In genomic region chr17:1107777-1108559, GRCh38 we compare ENCODE assay signal across 8 cellular contexts.
DNase-seq lines count a peak whose midpoint lies in the region; ATAC-seq and TF ChIP-seq lines count a peak whose summit lies in the region.

No MANE protein-coding gene starts in this region.

- no peak for ATAC-seq in GM18505 (IDR thresholded peaks at IDR 0.05; ENCODE audit: unreplicated experiment)
- no peak for ATAC-seq in GM21825 (IDR thresholded peaks at IDR 0.05; ENCODE audit: unreplicated experiment)

- POLR2A ChIA-PET in A673 (lab: Charles Lee; ENCODE audit: low non-redundant PET) = interaction anchor here (0.7 kb wide), 1 partner anchor 99 kb away, joined by 3 read pairs; no protein-coding TSS in a partner anchor

- intact Hi-C loops in A673 (cut with micrococcal nuclease; ENCODE audit: unreplicated experiment) = no loop called here
- intact Hi-C loops in lower leg skin (cut with DNase I; ENCODE audit: low total_unique reads) = no loop called here

- TF ChIP-seq POLR2A in lower leg skin (IDR thresholded peaks at IDR 0.05) = no peak
- no peak for TF ChIP-seq POLR2A in tibial nerve (IDR thresholded peaks at IDR 0.05)
- no peak for TF ChIP-seq POLR2A in GM18505 (IDR thresholded peaks at IDR 0.05; ENCODE audit: borderline replicate concordance, extremely low read depth, insufficient read depth, insufficient read length)

- H3K27me3 ChIP-seq in A673 (replicated peaks; ENCODE audit: insufficient read depth, low read depth, low read length, poor library complexity) = no peaks in the 10 kb centered on the region
- H3K27me3 ChIP-seq in HUES64 (ENCODE audit: insufficient read depth, low read length) = peaks cover 17% of the 10 kb centered on the region
- H3K27me3 ChIP-seq in tibial nerve = no peaks in the 10 kb centered on the region

- H3K36me3 ChIP-seq in A673 (ENCODE audit: insufficient read depth, low read length, poor library complexity, severe bottlenecking) (no peaks in the 10 kb centered on the region), HUES64 (ENCODE audit: insufficient read depth, low read length) (no peaks in the 10 kb centered on the region), tibial nerve (peaks cover 0 to 14% (median 0%) of the 10 kb centered on the region in 3 donors)

- peak overlapping the region; percentile 58; the same call in 1 of the 2 replicates for H3K9ac ChIP-seq in HUES64 (ENCODE audit: low read depth, low read length)

- 68% methylated on average over 25 of the region's 25 CpGs for WGBS in HUES64
- WGBS in lower leg skin, 2 donors = 24 to 28% methylated on average over 22 to 25 of the region's 25 CpGs
- 39 to 49% methylated on average over 13 to 23 of the region's 25 CpGs for WGBS in tibial nerve, 2 donors

- no peak for TF ChIP-seq CTCF in A673 (conservative IDR thresholded peaks at IDR 0.05; ENCODE audit: low read depth, low read length)
- no peak for TF ChIP-seq CTCF in cardiac fibroblast (IDR thresholded peaks at IDR 0.05; ENCODE audit: low read depth, low read length)
- TF ChIP-seq CTCF in lower leg skin (IDR thresholded peaks at IDR 0.05) = no peak
- no peak for TF ChIP-seq CTCF in tibial nerve (IDR thresholded peaks at IDR 0.05)

- H3K4me1 ChIP-seq in A673 (ENCODE audit: insufficient read depth, low read length, poor library complexity, severe bottlenecking) (peaks cover 22% of the 10 kb centered on the region), HUES64 (ENCODE audit: insufficient read depth, low read length) (peaks cover 26% of the 10 kb centered on the region), tibial nerve (peaks cover 0 to 58% (median 38%) of the 10 kb centered on the region in 4 donors)

- H3K9me3 ChIP-seq in A673 (ENCODE audit: low read depth, low read length, poor library complexity, severe bottlenecking) = no peaks in the 10 kb centered on the region
- H3K9me3 ChIP-seq in HUES64 (ENCODE audit: insufficient read depth, low read depth, low read length) = no peaks in the 10 kb centered on the region
- no peaks in the 10 kb centered on the region for H3K9me3 ChIP-seq in tibial nerve

- CTCF ChIA-PET in A673 (lab: Charles Lee) = interaction anchor here (0.8 kb wide), 1 partner anchor 15 kb away, joined by 3 read pairs; no protein-coding TSS in a partner anchor

- DNase-seq in A673 (ENCODE audit: low spot score) (no peak), cardiac fibroblast (ENCODE audit: low read depth in 2 of 2) (no peak), lower leg skin (ENCODE audit: low spot score in 2 of 2) (no peak), tibial nerve (ENCODE audit: low spot score in 2 of 2) (no peak)
- no peak for DNase-seq in stimulated activated CD4-positive, alpha-beta T cell treated with anti-CD3 and anti-CD28 coated beads, Interleukin-12 subunit alpha, Interleukin-12 subunit beta, amount 100 ng/mL, for 4 hours

- H3K4me3 ChIP-seq in A673 (ENCODE audit: low read depth, low read length, poor library complexity, severe bottlenecking) (peak overlapping the region; percentile 77), HUES64 (ENCODE audit: low read length) (peak overlapping the region; percentile 71), cardiac fibroblast (replicated peaks in 1 of 2; ENCODE audit: low read depth in 2 of 2, low read length in 2 of 2) (peak overlapping the region; percentile 67 to 73), lower leg skin (ENCODE audit: low read depth, poor library complexity, severe bottlenecking) (peak overlapping the region; percentile 60), tibial nerve (peak overlapping the region; percentile 69 to 92 (median 80))

- no TSS peak for BruUV-seq in A673 (replicated peaks; lab: Mats Ljungman, UMichigan)

- TF ChIP-seq EP300 in tibial nerve (IDR thresholded peaks at IDR 0.05) = no peak

- H3K27ac ChIP-seq in A673 (ENCODE audit: low read depth, low read length, poor library complexity, severe bottlenecking) (peak overlapping the region; percentile 47), HUES64 (ENCODE audit: low read depth, low read length) (no peak overlapping the region), tibial nerve (peak overlapping the region in 3 of 4 donors; percentile 90 to 93 (median 92))
